14 cellular contexts compared by ENCODE assay signal in genomic region chr14:90796319-90796718, GRCh38. TPM values are rescaled to one million over a fixed set of nuclear protein-coding genes. Genes with fewer than 3 reads are reported as not detected.
DNase-seq lines count a peak whose midpoint lies in the region; ATAC-seq and TF ChIP-seq lines count a peak whose summit lies in the region.
"Had no signal": no experiment of that assay in that cellular context is flagged by ENCODE, and none has a peak within 500 bp of the region (broad histone marks: within the 10 kb centered on the region; RNA-seq: fewer than 3 reads in every experiment).

No MANE protein-coding gene starts in this region.

- TF ChIP-seq EP300 in SK-N-SH (IDR thresholded peaks at IDR 0.05; ENCODE audit: borderline replicate concordance in 1 of 2, low read depth in 1 of 2, low read length in 1 of 2), result no peak

- H3K4me2 ChIP-seq in H9 (ENCODE audit: insufficient read depth, insufficient read length, low read length) (no peak overlapping the region), SK-N-SH (peak overlapping the region; percentile 20)

- no peak overlapping the region for H3K23ac ChIP-seq in H9 (ENCODE audit: insufficient read length, low read depth, low read length)

- H3K27me3 ChIP-seq in H9 (ENCODE audit: insufficient read depth, low read length) (no peaks in the 10 kb centered on the region), SK-N-SH (ENCODE audit: insufficient read depth) (no peaks in the 10 kb centered on the region), psoas muscle (ENCODE audit: insufficient read depth in 3 of 3, low read length in 2 of 3) (no peaks in the 10 kb centered on the region), Peyer's patch (no peaks in the 10 kb centered on the region)

- TF ChIP-seq RAD21 in SK-N-SH (IDR thresholded peaks at IDR 0.05; ENCODE audit: low read length), result no peak

- DNase-seq in H9, result no peak
- DNase-seq in SK-N-SH, result no peak
- no peak for DNase-seq in left cardiac atrium
- peak; percentile 40 to 52 for DNase-seq in psoas muscle
- DNase-seq in Peyer's patch, result no peak
- DNase-seq in NCI-H2227 (lab: John Stamatoyannopoulos, UW; ENCODE audit: unreplicated experiment), result no peak
- DNase-seq in AG08395 (ENCODE audit: low spot score), result no peak
- DNase-seq: naive B cell, NCI-H2107 had no signal

- H4K91ac ChIP-seq in H9 (ENCODE audit: insufficient read length, low read depth, low read length), result no peak overlapping the region

- H2BK5ac ChIP-seq in H9 (ENCODE audit: insufficient read length, low read length), result no peak overlapping the region

- H2BK12ac ChIP-seq in H9 (ENCODE audit: insufficient read length, low read depth, low read length), result no peak overlapping the region

- H3K14ac ChIP-seq in H9 (ENCODE audit: insufficient read depth, low read length), result no peak overlapping the region

- H3K9me3 Mint-ChIP-seq in H9, result no peaks in the 10 kb centered on the region
- H3K9me3 Mint-ChIP-seq: activated naive CD4-positive, alpha-beta T cell treated with anti-CD3 and anti-CD28 coated beads, Interleukin-2, amount 50 U/mL, for 24 hours; central memory CD8-positive, alpha-beta T cell; IgD-negative memory B cell; naive B cell had no signal

- intact Hi-C loops in left cardiac atrium (cut with DNase I), result no loop called here
- intact Hi-C loops in psoas muscle (cut with DNase I), result no loop called here

- no peak overlapping the region for H3K4me3 Mint-ChIP-seq in H9
- H3K4me3 Mint-ChIP-seq: activated naive CD4-positive, alpha-beta T cell treated with anti-CD3 and anti-CD28 coated beads, Interleukin-2, amount 50 U/mL, for 24 hours; central memory CD8-positive, alpha-beta T cell; IgD-negative memory B cell had no signal

- H3K9ac ChIP-seq in H9 (ENCODE audit: extremely low read depth, insufficient read length, low read length) (no peak overlapping the region), SK-N-SH (peak overlapping the region; percentile 37; the same call in 1 of the 2 replicates)

- H3F3A ChIP-seq in SK-N-SH (replicated peaks; ENCODE audit: insufficient read depth), result peaks cover 14% of the 10 kb centered on the region

- no peaks in the 10 kb centered on the region for H3K79me2 ChIP-seq in H9 (ENCODE audit: insufficient read depth, low read length)
- peaks cover 47% of the 10 kb centered on the region; the same call in 1 of the 2 replicates for H3K79me2 ChIP-seq in SK-N-SH (ENCODE audit: insufficient read depth)

- H3K9me3 ChIP-seq in H9 (ENCODE audit: control insufficient read depth, low read depth, low read length), result no peaks in the 10 kb centered on the region
- no peaks in the 10 kb centered on the region for H3K9me3 ChIP-seq in SK-N-SH
- H3K9me3 ChIP-seq in psoas muscle, result no peaks in the 10 kb centered on the region
- no peaks in the 10 kb centered on the region for H3K9me3 ChIP-seq in Peyer's patch
- H3K9me3 ChIP-seq: thoracic aorta had no signal

- H3K4ac ChIP-seq in H9 (ENCODE audit: low read depth, low read length), result no peak overlapping the region

- no peak overlapping the region for H3K18ac ChIP-seq in H9 (ENCODE audit: insufficient read length, low read depth, low read length)

- no peaks in the 10 kb centered on the region for H3K36me3 ChIP-seq in SK-N-SH (replicated peaks in 1 of 2; ENCODE audit: control insufficient read depth in 1 of 2, insufficient read depth in 2 of 2, low read length in 1 of 2)
- H3K36me3 ChIP-seq in psoas muscle (ENCODE audit: insufficient read depth in 1 of 2, low read depth in 1 of 2), result no peaks in the 10 kb centered on the region
- H3K36me3 ChIP-seq in Peyer's patch, result no peaks in the 10 kb centered on the region
- H3K36me3 ChIP-seq: thoracic aorta had no signal

- no peaks in the 10 kb centered on the region for H3K27me3 Mint-ChIP-seq in H9 (ENCODE audit: low read depth)
- H3K27me3 Mint-ChIP-seq: activated naive CD4-positive, alpha-beta T cell treated with anti-CD3 and anti-CD28 coated beads, Interleukin-2, amount 50 U/mL, for 24 hours; central memory CD8-positive, alpha-beta T cell had no signal

- no peak overlapping the region for H3T11ph ChIP-seq in H9 (ENCODE audit: low read length)

- H3K56ac ChIP-seq in H9 (ENCODE audit: insufficient read length, low read depth, low read length), result no peak overlapping the region

- no CpG with 5 or more reads among the region's 2 CpGs for WGBS in H9 (ENCODE audit: extremely low coverage, insufficient read length, low lambda C conversion rate)
- WGBS in SK-N-SH (ENCODE audit: low lambda C conversion rate), result no CpG with 5 or more reads among the region's 2 CpGs
- 72 to 85% (median 76%) methylated on average over 2 of the region's 2 CpGs for WGBS in psoas muscle, 3 donors

- TF ChIP-seq POLR2A in Peyer's patch (IDR thresholded peaks at IDR 0.05), result no peak

- H3K27ac ChIP-seq in H9 (ENCODE audit: insufficient read length, low read depth, low read length) (no peak overlapping the region), SK-N-SH (ENCODE audit: low read depth in 2 of 2, low read length in 1 of 2) (peak overlapping the region; percentile 79), psoas muscle (no peak overlapping the region), Peyer's patch (no peak overlapping the region)
- H3K27ac ChIP-seq: thoracic aorta had no signal

- H3K4me1 ChIP-seq in H9 (ENCODE audit: insufficient read depth, low read length) (no peaks in the 10 kb centered on the region), SK-N-SH (ENCODE audit: control insufficient read depth in 1 of 2, insufficient read depth in 2 of 2, low read depth in 1 of 2, low read length in 1 of 2) (peaks cover 15 to 22% of the 10 kb centered on the region in 2 experiments), psoas muscle (peaks cover 16% of the 10 kb centered on the region), Peyer's patch (no peaks in the 10 kb centered on the region)

- no peaks in the 10 kb centered on the region for H3K79me1 ChIP-seq in H9 (ENCODE audit: insufficient read depth, low read depth, low read length, poor library complexity, severe bottlenecking)

- no peak overlapping the region for H2AK5ac ChIP-seq in H9 (ENCODE audit: insufficient read length, low read length)

- no peak overlapping the region for H3K4me3 ChIP-seq in SK-N-SH (ENCODE audit: low read depth in 2 of 2, low read length in 1 of 2)
- no peak overlapping the region for H3K4me3 ChIP-seq in psoas muscle
- no peak overlapping the region for H3K4me3 ChIP-seq in Peyer's patch
- H3K4me3 ChIP-seq: thoracic aorta had no signal

- H2BK120ac ChIP-seq in H9 (ENCODE audit: low read depth, low read length, poor library complexity, severe bottlenecking), result no peak overlapping the region

- no peaks in the 10 kb centered on the region for H3K23me2 ChIP-seq in H9 (ENCODE audit: insufficient read length, low read depth, low read length, poor library complexity, severe bottlenecking)

- peak; percentile 46 to 56 for ATAC-seq in left cardiac atrium
- no peak for ATAC-seq in psoas muscle
- ATAC-seq in HG02678 (IDR thresholded peaks at IDR 0.05; ENCODE audit: unreplicated experiment), result no peak

- H2AFZ ChIP-seq in H9 (ENCODE audit: low read length) (no peak overlapping the region), SK-N-SH (ENCODE audit: low read depth) (no peak overlapping the region)

- H3K27ac Mint-ChIP-seq in H9, result peak overlapping the region in 2 of 3 experiments; percentile 9 to 39; a peak in 1 of 7 replicates
- H3K27ac Mint-ChIP-seq: activated naive CD4-positive, alpha-beta T cell treated with anti-CD3 and anti-CD28 coated beads, Interleukin-2, amount 50 U/mL, for 24 hours; IgD-negative memory B cell had no signal

- no peak overlapping the region for H4K8ac ChIP-seq in H9 (replicated peaks; ENCODE audit: insufficient read length, low read depth, low read length)

- H4K20me1 ChIP-seq in H9 (ENCODE audit: control insufficient read depth, insufficient read depth, insufficient read length) (no peaks in the 10 kb centered on the region), SK-N-SH (ENCODE audit: insufficient read depth) (no peaks in the 10 kb centered on the region)

- no peak overlapping the region for H2BK15ac ChIP-seq in H9 (ENCODE audit: low read depth, low read length)

- TF ChIP-seq CTCF in H9 (conservative IDR thresholded peaks at IDR 0.05) (no peak), SK-N-SH (IDR thresholded peaks at IDR 0.05) (no peak), psoas muscle (IDR thresholded peaks at IDR 0.05) (no peak), Peyer's patch (IDR thresholded peaks at IDR 0.05) (no peak)

- CTCF ChIA-PET in SK-N-SH (lab: Yijun Ruan, JAX), result interaction anchor here (0.9 to 2.6 kb wide), 7 partner anchors 9 to 37 kb away, joined by 3 to 19 read pairs (median 7); partner anchors contain the start of gene TTC7B

- H4K5ac ChIP-seq in H9 (ENCODE audit: insufficient read length, low read depth, low read length), result no peak overlapping the region

- no peak overlapping the region for H2BK20ac ChIP-seq in H9 (ENCODE audit: low read depth, low read length, poor library complexity, severe bottlenecking)

- H3K9me2 ChIP-seq in SK-N-SH, result no peaks in the 10 kb centered on the region

- H3K36me3 Mint-ChIP-seq in H9 (ENCODE audit: insufficient read depth in 1 of 3, low read depth in 3 of 3), result no peaks in the 10 kb centered on the region; a peak in 2 of 7 replicates
- H3K36me3 Mint-ChIP-seq: activated naive CD4-positive, alpha-beta T cell treated with anti-CD3 and anti-CD28 coated beads, Interleukin-2, amount 50 U/mL, for 24 hours; IgD-negative memory B cell had no signal

- POLR2A ChIA-PET in SK-N-SH (lab: Yijun Ruan, JAX), result interaction anchor here (0.8 to 1.0 kb wide), 2 partner anchors 10 to 376 kb away, joined by 3 to 4 read pairs; no protein-coding TSS in a partner anchor

- peaks cover 14 to 15% of the 10 kb centered on the region in 2 experiments for H3K4me1 Mint-ChIP-seq in H9
- H3K4me1 Mint-ChIP-seq: IgD-negative memory B cell, naive B cell had no signal

TF ChIP-seq in SK-N-SH, 30 proteins besides CTCF, POLR2A, EP300 and RAD21 (continues in another document):
- TF ChIP-seq ELF1 (IDR thresholded peaks at IDR 0.05) (no peak), POLR2AphosphoS5 (IDR thresholded peaks at IDR 0.05; ENCODE audit: low read depth, low read length) (no peak), TAF1 (IDR thresholded peaks at IDR 0.05; ENCODE audit: borderline replicate concordance, low read depth, low read length) (no peak), EZH2phosphoT487 (IDR thresholded peaks at IDR 0.05; ENCODE audit: borderline replicate concordance, low read depth) (no peak)

RNA-seq across cellular contexts. Expression of gene TTC7B, which starts 19.9 kb away (rescaled TPM):
- total RNA-seq in H9 (2021), result 30.3 and 33.7 TPM in 2 replicates
- 42.5 and 43.1 TPM in 2 replicates for polyA plus RNA-seq in SK-N-SH (2012; rRNA removed)
- polyA plus RNA-seq in SK-N-SH (2012; cell fraction: cytosol; rRNA removed), result 36.2 and 41.2 TPM in 2 replicates
- polyA plus RNA-seq in SK-N-SH (2012; cell fraction: nucleus; rRNA removed), result 32.3 and 42.8 TPM in 2 replicates
- total RNA-seq in left cardiac atrium, result 10 to 100 TPM; 61.9 to 76.5 TPM
- 10 to 100 TPM; 59.0 to 97.0 (median 75.3) TPM for total RNA-seq in psoas muscle
- 10 to 100 TPM; 18.9 to 38.0 (median 30.2) TPM for polyA plus RNA-seq in psoas muscle
- 10 to 100 TPM in 2 of 4 donors, 1 to 10 TPM in 1, under 1 TPM in 1; 0.18 to 53.6 (median 11.2) TPM for total RNA-seq in Peyer's patch

Comparison
In these comparisons a context has a peak if more than half of its experiments do, and no peak if none do; other contexts are left out.
1. DNase-seq: peak in psoas muscle (2 of 2); none in H9 (single experiment), SK-N-SH (single experiment), left cardiac atrium (single experiment), Peyer's patch (0 of 3), NCI-H2227 (single experiment) and AG08395 (single experiment).
2. H3K27ac ChIP-seq: peak in SK-N-SH (2 of 2); none in H9 (single experiment), psoas muscle (single experiment) and Peyer's patch (0 of 4).
3. ATAC-seq: peak in left cardiac atrium (2 of 2); none in psoas muscle (0 of 4) and HG02678 (single experiment).